In the genomic region with DNA sequence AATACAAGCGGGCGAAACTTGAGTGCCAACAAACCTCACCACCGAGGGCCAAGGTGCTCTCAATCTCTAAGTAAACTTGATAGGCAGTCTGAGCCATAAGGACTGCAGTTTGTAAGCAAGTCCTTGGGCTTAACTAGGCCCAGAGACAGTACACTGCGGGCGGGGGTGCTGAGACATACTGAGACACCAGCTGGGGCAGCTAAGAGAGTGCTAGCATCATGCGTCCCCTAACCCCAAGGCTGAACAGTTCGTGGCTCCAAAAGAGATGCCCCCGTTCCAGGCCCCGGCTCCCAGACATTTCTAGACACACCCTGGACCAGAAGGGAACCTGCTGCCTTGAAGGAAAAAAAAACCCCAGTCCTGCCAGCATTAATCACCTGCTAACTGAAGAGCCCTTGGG, we compare ENCODE assay signal across 21 cellular contexts.
A peak's percentile ranks its signal among the peaks of the same experiment; 100 is the strongest.
DNase-seq lines count a peak whose midpoint lies in the region; ATAC-seq and TF ChIP-seq lines count a peak whose summit lies in the region.
"Had no signal": no experiment of that assay in that cellular context is flagged by ENCODE, and none has a peak within 500 bp of the region (broad histone marks: within the 10 kb centered on the region; RNA-seq: fewer than 3 reads in every experiment).

No MANE protein-coding gene starts in this region.

- H3K4me1 ChIP-seq in endodermal cell (ENCODE audit: control insufficient read depth, insufficient read depth, low read length) = no peaks in the 10 kb centered on the region
- H3K4me1 ChIP-seq: BE2C, BLaER1 had no signal

- H3K4me1 Mint-ChIP-seq in endodermal cell (no peaks in the 10 kb centered on the region), progenitor cell of endocrine pancreas (ENCODE audit: low read depth) (no peaks in the 10 kb centered on the region), natural killer cell (no peaks in the 10 kb centered on the region)
- H3K4me1 Mint-ChIP-seq: CD14-positive monocyte; CD4-positive, alpha-beta memory T cell; CD4-positive, CD25-positive, alpha-beta regulatory T cell; CD8-positive, alpha-beta memory T cell had no signal

- TF ChIP-seq CTCF in endodermal cell (conservative IDR thresholded peaks at IDR 0.05) (no peak), epithelial cell of esophagus (IDR thresholded peaks at IDR 0.05; ENCODE audit: insufficient read depth, low read depth, low read length, missing control alignments) (no peak), progenitor cell of endocrine pancreas (IDR thresholded peaks at IDR 0.05; ENCODE audit: unreplicated experiment) (no peak), natural killer cell (IDR thresholded peaks at IDR 0.05) (no peak)

- no peak overlapping the region for H3K4me3 ChIP-seq in endodermal cell (ENCODE audit: low read length)
- no peak overlapping the region for H3K4me3 ChIP-seq in epithelial cell of esophagus (ENCODE audit: low read length)
- H3K4me3 ChIP-seq: BLaER1 had no signal

- H3K4me3 Mint-ChIP-seq in endodermal cell = no peak overlapping the region
- H3K4me3 Mint-ChIP-seq in progenitor cell of endocrine pancreas (ENCODE audit: low read depth) = no peak overlapping the region
- no peak overlapping the region for H3K4me3 Mint-ChIP-seq in natural killer cell
- H3K4me3 Mint-ChIP-seq: CD14-positive monocyte; CD4-positive, alpha-beta memory T cell; CD4-positive, CD25-positive, alpha-beta regulatory T cell; CD8-positive, alpha-beta memory T cell had no signal

- H3K9me3 Mint-ChIP-seq in endodermal cell (peaks cover 16% of the 10 kb centered on the region), progenitor cell of endocrine pancreas (ENCODE audit: low read depth) (peaks cover 8% of the 10 kb centered on the region), natural killer cell (no peaks in the 10 kb centered on the region)
- H3K9me3 Mint-ChIP-seq: CD4-positive, CD25-positive, alpha-beta regulatory T cell had no signal

- H3K36me3 ChIP-seq in endodermal cell (ENCODE audit: control insufficient read depth, insufficient read depth, low read length) = no peaks in the 10 kb centered on the region
- H3K36me3 ChIP-seq: BE2C, BLaER1 had no signal

- H3K36me3 Mint-ChIP-seq in endodermal cell (ENCODE audit: low read depth) (peaks cover 3% of the 10 kb centered on the region), progenitor cell of endocrine pancreas (ENCODE audit: insufficient read depth) (no peaks in the 10 kb centered on the region), natural killer cell (no peaks in the 10 kb centered on the region)
- H3K36me3 Mint-ChIP-seq: CD14-positive monocyte; CD4-positive, alpha-beta memory T cell; CD4-positive, CD25-positive, alpha-beta regulatory T cell; CD8-positive, alpha-beta memory T cell had no signal

- no peaks in the 10 kb centered on the region for H3K27me3 Mint-ChIP-seq in endodermal cell (ENCODE audit: insufficient read depth)
- H3K27me3 Mint-ChIP-seq in progenitor cell of endocrine pancreas = no peaks in the 10 kb centered on the region
- H3K27me3 Mint-ChIP-seq in natural killer cell (ENCODE audit: low read depth in 2 of 2) = peaks cover 0 to 3% of the 10 kb centered on the region in 2 donors
- H3K27me3 Mint-ChIP-seq: CD4-positive, alpha-beta memory T cell had no signal

- 93% methylated on average over 3 to 9 of the region's 9 CpGs for WGBS in endodermal cell (ENCODE audit: insufficient coverage in 1 of 2, insufficient read length in 1 of 2), 2 experiments

- no peak for ATAC-seq in natural killer cell
- ATAC-seq in HG03442 (IDR thresholded peaks at IDR 0.05; ENCODE audit: unreplicated experiment) = no peak

- no peaks in the 10 kb centered on the region for H3K9me3 ChIP-seq in endodermal cell (ENCODE audit: control insufficient read depth, low read length)
- H3K9me3 ChIP-seq: BE2C, BLaER1 had no signal

- no peak overlapping the region for H3K27ac ChIP-seq in endodermal cell (ENCODE audit: low read depth, low read length)
- H3K27ac ChIP-seq: BLaER1 had no signal

- DNase-seq in endodermal cell (peak; percentile 50), epithelial cell of esophagus (ENCODE audit: low read depth) (peak; percentile 1), progenitor cell of endocrine pancreas (ENCODE audit: low spot score, unreplicated experiment) (no peak), natural killer cell (no peak)
- DNase-seq: 8988T; ACHN; BE2C; C1 segment of cervical spinal cord; CD4-positive, alpha-beta memory T cell; CD4-positive, CD25-positive, alpha-beta regulatory T cell; CD8-positive, alpha-beta memory T cell; COR-L47; DMS 273 treated with DMSO at 0.1 percent for 48 hours; DMS153; DMS79; DND-41; EL; GDM1 had no signal

- intact Hi-C loops in natural killer cell (cut with micrococcal nuclease) = no loop called here

- H3K27ac Mint-ChIP-seq in endodermal cell (no peak overlapping the region), progenitor cell of endocrine pancreas (peak overlapping the region; percentile 91), natural killer cell (no peak overlapping the region)
- H3K27ac Mint-ChIP-seq: CD14-positive monocyte; CD4-positive, alpha-beta memory T cell; CD4-positive, CD25-positive, alpha-beta regulatory T cell; CD8-positive, alpha-beta memory T cell had no signal

- H3K27me3 ChIP-seq in endodermal cell (ENCODE audit: control insufficient read depth, insufficient read depth, low read length, poor library complexity, severe bottlenecking) = no peaks in the 10 kb centered on the region
- H3K27me3 ChIP-seq: BE2C, BLaER1 had no signal

- no peak overlapping the region for H3K9ac ChIP-seq in endodermal cell (ENCODE audit: extremely low read depth, low read length, poor library complexity, severe bottlenecking)
- H3K9ac ChIP-seq: BLaER1 had no signal

Comparison
In these comparisons a context has a peak if more than half of its experiments do, and no peak if none do; other contexts are left out.
1. DNase-seq: peak in endodermal cell (single experiment) and epithelial cell of esophagus (single experiment); none in progenitor cell of endocrine pancreas (single experiment) and natural killer cell (single experiment).